9 cellular contexts compared by ENCODE assay signal in the genomic region with DNA sequence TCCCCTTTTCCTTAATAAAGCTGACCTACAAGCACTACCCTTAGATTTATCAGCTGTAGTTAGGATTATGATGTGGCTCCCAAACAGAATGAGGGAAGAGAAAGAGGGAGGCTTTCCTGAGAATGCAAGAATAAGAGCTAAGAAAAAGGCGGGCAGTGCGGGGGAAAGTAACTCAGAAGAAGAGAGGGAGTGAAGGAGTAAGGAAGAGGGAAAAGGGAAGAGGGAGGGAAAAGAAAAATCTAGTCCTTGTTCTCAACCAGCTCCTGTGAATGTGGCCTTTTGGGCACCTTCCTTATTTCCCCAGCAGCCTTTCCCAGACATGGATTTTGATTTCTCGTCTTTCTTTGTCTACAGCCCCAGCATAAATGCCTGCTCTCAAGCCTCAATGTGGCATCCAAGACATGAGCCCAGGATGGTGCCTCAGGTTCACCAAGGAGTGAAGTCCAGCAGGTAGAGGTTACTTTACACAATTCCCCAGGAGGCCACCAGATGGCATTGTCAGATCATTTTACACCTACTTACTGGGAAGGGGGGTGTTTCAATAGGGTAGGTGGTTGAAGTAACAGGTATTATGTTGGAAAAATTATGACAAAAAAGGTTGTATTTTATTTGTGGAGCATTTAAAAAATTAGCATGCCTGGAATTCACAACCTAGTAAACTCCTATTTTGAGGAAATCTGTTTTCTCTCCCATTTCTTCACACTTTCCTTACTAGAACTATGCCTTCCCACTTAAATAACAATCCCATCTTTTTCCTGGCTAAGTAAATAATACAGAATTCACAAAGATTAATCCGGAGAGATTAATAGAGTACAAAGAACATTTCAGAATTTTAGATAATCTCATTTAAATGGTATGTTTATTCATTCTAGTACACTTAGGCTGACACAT.
A peak's percentile ranks its signal among the peaks of the same experiment; 100 is the strongest.
DNase-seq lines count a peak whose midpoint lies in the region; ATAC-seq and TF ChIP-seq lines count a peak whose summit lies in the region.
"Had no signal": no experiment of that assay in that cellular context is flagged by ENCODE, and none has a peak within 500 bp of the region (broad histone marks: within the 10 kb centered on the region; RNA-seq: fewer than 3 reads in every experiment).

No MANE protein-coding gene starts in this region.

- no peak for TF ChIP-seq EP300 in ovary (IDR thresholded peaks at IDR 0.05)

- no peaks in the 10 kb centered on the region for H3K9me3 ChIP-seq in BE2C
- H3K9me3 ChIP-seq in lower lobe of right lung = no peaks in the 10 kb centered on the region
- no peaks in the 10 kb centered on the region for H3K9me3 ChIP-seq in ovary
- H3K9me3 ChIP-seq: SJSA1 had no signal

- no peaks in the 10 kb centered on the region for H3K9me3 Mint-ChIP-seq in stimulated activated memory B cell treated with anti-CD40 and anti-IgM and Interleukin-4, amounts not matched to agents 10 μg/mL and 1 μg/mL and 100 μg/mL, for 72 hours

- WGBS in ovary, 3 donors = 28 to 45% (median 34%) methylated on average over 4 of the region's 4 CpGs

- H3K4me3 Mint-ChIP-seq in stimulated activated memory B cell treated with anti-CD40 and anti-IgM and Interleukin-4, amounts not matched to agents 10 μg/mL and 1 μg/mL and 100 μg/mL, for 72 hours = no peak overlapping the region

- DNase-seq in BE2C = peak; percentile 37
- DNase-seq in SW480 (ENCODE audit: low spot score) = peak; percentile 57
- peak; percentile 12 for DNase-seq in central memory CD4-positive, alpha-beta T cell
- DNase-seq in lower lobe of right lung = no peak
- DNase-seq in ovary = no peak

- intact Hi-C loops in lower lobe of right lung (cut with DNase I) (no loop called here), ovary (cut with DNase I) (no loop called here)

- peaks cover 49% of the 10 kb centered on the region for H3K27me3 Mint-ChIP-seq in stimulated activated memory B cell treated with anti-CD40 and anti-IgM and Interleukin-4, amounts not matched to agents 10 μg/mL and 1 μg/mL and 100 μg/mL, for 72 hours

- H3K36me3 Mint-ChIP-seq in stimulated activated memory B cell treated with anti-CD40 and anti-IgM and Interleukin-4, amounts not matched to agents 10 μg/mL and 1 μg/mL and 100 μg/mL, for 72 hours = no peaks in the 10 kb centered on the region

- H3K27me3 ChIP-seq in BE2C (peaks cover 10% of the 10 kb centered on the region), lower lobe of right lung (ENCODE audit: low read depth) (no peaks in the 10 kb centered on the region), ovary (no peaks in the 10 kb centered on the region)

- H3K36me3 ChIP-seq in BE2C = no peaks in the 10 kb centered on the region
- no peaks in the 10 kb centered on the region for H3K36me3 ChIP-seq in lower lobe of right lung
- H3K36me3 ChIP-seq in ovary = no peaks in the 10 kb centered on the region
- H3K36me3 ChIP-seq: SJSA1 had no signal

- no peaks in the 10 kb centered on the region for H3K4me1 ChIP-seq in BE2C
- no peaks in the 10 kb centered on the region for H3K4me1 ChIP-seq in lower lobe of right lung
- H3K4me1 ChIP-seq in ovary (ENCODE audit: insufficient read depth) = no peaks in the 10 kb centered on the region
- H3K4me1 ChIP-seq: SJSA1 had no signal

- no peak overlapping the region for H3K27ac Mint-ChIP-seq in stimulated activated memory B cell treated with anti-CD40 and anti-IgM and Interleukin-4, amounts not matched to agents 10 μg/mL and 1 μg/mL and 100 μg/mL, for 72 hours

- H3K4me3 ChIP-seq in BE2C (ENCODE audit: low read depth, low read length) (no peak overlapping the region), lower lobe of right lung (no peak overlapping the region), ovary (no peak overlapping the region)
- H3K4me3 ChIP-seq: SJSA1 had no signal

- H3K27ac ChIP-seq in lower lobe of right lung (no peak overlapping the region), ovary (no peak overlapping the region)
- H3K27ac ChIP-seq: SJSA1 had no signal

- ATAC-seq in GM18511 (IDR thresholded peaks at IDR 0.05; ENCODE audit: unreplicated experiment) (peak; percentile 83), HG03442 (IDR thresholded peaks at IDR 0.05; ENCODE audit: unreplicated experiment) (peak; percentile 55), lower lobe of right lung (peak in 1 of 2 donors; percentile 70)
- ATAC-seq in stimulated activated memory B cell treated with anti-CD40 and anti-IgM and Interleukin-4, amounts not matched to agents 10 μg/mL and 1 μg/mL and 100 μg/mL, for 72 hours = peak; percentile 47

- TF ChIP-seq POLR2A in ovary (IDR thresholded peaks at IDR 0.05) = no peak

- H3K4me1 Mint-ChIP-seq in stimulated activated memory B cell treated with anti-CD40 and anti-IgM and Interleukin-4, amounts not matched to agents 10 μg/mL and 1 μg/mL and 100 μg/mL, for 72 hours = peaks cover 7% of the 10 kb centered on the region

- TF ChIP-seq CTCF in BE2C (IDR thresholded peaks at IDR 0.05; ENCODE audit: low read depth, low read length) = peak; percentile 80
- TF ChIP-seq CTCF in lower lobe of right lung (IDR thresholded peaks at IDR 0.05) = peak; percentile 74
- TF ChIP-seq CTCF in ovary (IDR thresholded peaks at IDR 0.05) = no peak

Comparison
In these comparisons a context has a peak if more than half of its experiments do, and no peak if none do; other contexts are left out.
1. DNase-seq: peak in BE2C (single experiment), SW480 (single experiment) and central memory CD4-positive, alpha-beta T cell (single experiment); none in lower lobe of right lung (single experiment) and ovary (0 of 5).
2. CTCF ChIP-seq: peak in BE2C (single experiment) and lower lobe of right lung (single experiment); none in ovary (0 of 3).